8 cellular contexts compared by ENCODE assay signal in the genomic region with DNA sequence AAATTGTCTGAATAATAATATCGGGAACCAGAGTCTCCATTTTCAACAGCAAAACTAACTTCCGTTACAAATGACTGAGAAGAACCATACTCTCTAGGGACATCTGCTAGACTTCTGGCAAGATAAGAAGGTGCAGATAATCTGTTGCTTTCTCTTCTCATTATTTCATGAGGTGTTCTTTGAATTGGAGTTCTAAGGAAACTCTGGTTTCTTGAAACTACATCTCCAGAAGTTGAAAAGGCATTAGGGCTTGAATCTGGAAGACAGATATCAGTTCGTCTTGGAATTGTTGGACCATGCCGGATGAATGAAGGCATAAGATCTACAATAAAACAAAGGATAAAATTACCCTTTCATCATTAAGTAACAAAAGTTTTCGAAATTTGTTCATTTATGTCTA. TPM values are rescaled to one million over a fixed set of nuclear protein-coding genes. Genes with fewer than 3 reads are reported as not detected.
DNase-seq lines count a peak whose midpoint lies in the region; ATAC-seq, FAIRE-seq and TF ChIP-seq lines count a peak whose summit lies in the region.
"Not testable (repeated sequence)": the region's sequence is repeated elsewhere in the genome, so short reads cannot be mapped to it uniquely, and the experiment has no call there.

No MANE protein-coding gene starts in this region.

- H2AK5ac ChIP-seq in mesenchymal stem cell (ENCODE audit: low read length, severe bottlenecking): not testable (repeated sequence)

- peak overlapping the region; percentile 71 for H3K27ac Mint-ChIP-seq in activated B cell treated with CpG ODN at 0.5 μM for 24 hours
- not testable (repeated sequence) for H3K27ac Mint-ChIP-seq in stimulated activated naive B cell treated with anti-CD40 and anti-IgM and Interleukin-4, amounts not matched to agents 10 μg/mL and 1 μg/mL and 100 μg/mL, for 72 hours

- peak overlapping the region; percentile 77 for H3K4me2 ChIP-seq in Loucy (ENCODE audit: low read depth, low read length, poor library complexity, severe bottlenecking)
- not testable (repeated sequence) for H3K4me2 ChIP-seq in mesenchymal stem cell (ENCODE audit: low read length, poor library complexity, severe bottlenecking)

- H2BK12ac ChIP-seq in mesenchymal stem cell (ENCODE audit: low read length in 2 of 2): not testable (repeated sequence)

- not testable (repeated sequence) for H3K18ac ChIP-seq in mesenchymal stem cell (ENCODE audit: low read depth in 1 of 2, low read length in 2 of 2)

- H2BK120ac ChIP-seq in mesenchymal stem cell (ENCODE audit: low read depth, low read length): not testable (repeated sequence)

- FAIRE-seq in GM12892 (lab: Jason Lieb, UNC): peak; percentile 88

- H3K36me3 Mint-ChIP-seq in activated B cell treated with CpG ODN at 0.5 μM for 24 hours (ENCODE audit: low read depth): peaks cover 43% of the 10 kb centered on the region
- peaks cover 25 to 32% of the 10 kb centered on the region in 2 donors for H3K36me3 Mint-ChIP-seq in stimulated activated naive B cell treated with anti-CD40 and anti-IgM and Interleukin-4, amounts not matched to agents 10 μg/mL and 1 μg/mL and 100 μg/mL, for 72 hours

- H3K79me2 ChIP-seq in ACC112 (ENCODE audit: control insufficient read depth, insufficient read depth, low read length, unreplicated experiment) (peaks cover 25% of the 10 kb centered on the region), Loucy (ENCODE audit: insufficient read depth, low read length) (peaks cover 25% of the 10 kb centered on the region)

- not testable (repeated sequence) for TF ChIP-seq CTCF in Loucy (conservative IDR thresholded peaks at IDR 0.05; ENCODE audit: low read length); activated B cell treated with CpG ODN at 0.5 μM for 24 hours (IDR thresholded peaks at IDR 0.05)

- not testable (repeated sequence) for H2BK5ac ChIP-seq in mesenchymal stem cell (ENCODE audit: low read depth, low read length, poor library complexity, severe bottlenecking)

- not testable (repeated sequence) for H2BK15ac ChIP-seq in mesenchymal stem cell (ENCODE audit: low read depth, poor library complexity, severe bottlenecking)

- H4K20me1 ChIP-seq in Loucy (ENCODE audit: insufficient read depth, low read length, poor library complexity, severe bottlenecking): not testable (repeated sequence)

- not testable (repeated sequence) for TF ChIP-seq POLR2A in GM12892 (IDR thresholded peaks at IDR 0.05; ENCODE audit: low read depth, low read length); erythroblast (IDR thresholded peaks at IDR 0.05; ENCODE audit: low read length)

- POLR2A ChIA-PET in activated B cell treated with CpG ODN at 0.5 μM for 24 hours (lab: Charles Lee): not testable (repeated sequence)

- H2AFZ ChIP-seq in ACC112 (ENCODE audit: low read length, unreplicated experiment); Loucy (ENCODE audit: low read length); mesenchymal stem cell (ENCODE audit: low read depth, low read length): not testable (repeated sequence)

- CTCF ChIA-PET in activated B cell treated with CpG ODN at 0.5 μM for 24 hours (lab: Charles Lee): interaction anchor here (1.7 kb wide), 1 partner anchor 50 kb away, joined by 9 read pairs; no protein-coding TSS in a partner anchor

- H3K36me3 ChIP-seq in ACC112 (ENCODE audit: insufficient read depth, low read length) (peaks cover 12% of the 10 kb centered on the region), mesenchymal stem cell (ENCODE audit: control insufficient read depth in 1 of 2, insufficient read depth in 2 of 2, low read depth in 1 of 2, low read length in 2 of 2) (peaks cover 0 to 34% of the 10 kb centered on the region in 2 experiments)
- not testable (repeated sequence) for H3K36me3 ChIP-seq in Loucy (ENCODE audit: insufficient read depth, low read length)

- H3K9me3 Mint-ChIP-seq in activated B cell treated with CpG ODN at 0.5 μM for 24 hours; stimulated activated naive B cell treated with anti-CD40 and anti-IgM and Interleukin-4, amounts not matched to agents 10 μg/mL and 1 μg/mL and 100 μg/mL, for 72 hours: not testable (repeated sequence)

- not testable (repeated sequence) for H3K9me3 ChIP-seq in Loucy (ENCODE audit: insufficient read depth, low read depth, low read length); mesenchymal stem cell (ENCODE audit: control insufficient read depth, low read length)

- H3K9ac ChIP-seq in Loucy (ENCODE audit: low read depth, low read length, poor library complexity, severe bottlenecking): peak overlapping the region; percentile 69
- H3K9ac ChIP-seq in mesenchymal stem cell (ENCODE audit: low read length): peak overlapping the region; percentile 96

- H3K27me3 Mint-ChIP-seq in activated B cell treated with CpG ODN at 0.5 μM for 24 hours; stimulated activated naive B cell treated with anti-CD40 and anti-IgM and Interleukin-4, amounts not matched to agents 10 μg/mL and 1 μg/mL and 100 μg/mL, for 72 hours: not testable (repeated sequence)

- peaks cover 10% of the 10 kb centered on the region for H3K4me1 ChIP-seq in ACC112 (ENCODE audit: control insufficient read depth, insufficient read depth, low read length, unreplicated experiment)
- peaks cover 32% of the 10 kb centered on the region for H3K4me1 ChIP-seq in Loucy (ENCODE audit: insufficient read depth, low read length, poor library complexity, severe bottlenecking)
- not testable (repeated sequence) for H3K4me1 ChIP-seq in mesenchymal stem cell (ENCODE audit: control insufficient read depth, insufficient read depth, low read depth, low read length)

- not testable (repeated sequence) for H3K27ac ChIP-seq in ACC112 (ENCODE audit: low read depth, low read length); mesenchymal stem cell (ENCODE audit: low read length, poor library complexity, severe bottlenecking)

- not testable (repeated sequence) for H3K14ac ChIP-seq in mesenchymal stem cell (ENCODE audit: low read length in 2 of 2)

- H3K4me1 Mint-ChIP-seq in activated B cell treated with CpG ODN at 0.5 μM for 24 hours: peaks cover 46% of the 10 kb centered on the region
- peaks cover 20 to 35% of the 10 kb centered on the region in 2 donors for H3K4me1 Mint-ChIP-seq in stimulated activated naive B cell treated with anti-CD40 and anti-IgM and Interleukin-4, amounts not matched to agents 10 μg/mL and 1 μg/mL and 100 μg/mL, for 72 hours

- intact Hi-C loops in activated B cell treated with CpG ODN at 0.5 μM for 24 hours (cut with micrococcal nuclease): loop anchor here (5.0 to 10.0 kb wide), 4 partner anchors 157 to 1180 kb away; no protein-coding TSS in a partner anchor

- not testable (repeated sequence) for H3K27me3 ChIP-seq in ACC112 (ENCODE audit: insufficient read depth, low read length); Loucy (ENCODE audit: insufficient read depth, low read length, poor library complexity, severe bottlenecking); mesenchymal stem cell (ENCODE audit: control insufficient read depth in 1 of 2, insufficient read depth in 1 of 2, low read length in 2 of 2)

- WGBS in mesenchymal stem cell: 100% methylated on average over 2 of the region's 5 CpGs

- H3K4ac ChIP-seq in mesenchymal stem cell (ENCODE audit: low read depth in 1 of 2, low read length in 2 of 2): not testable (repeated sequence)

- H3K79me1 ChIP-seq in mesenchymal stem cell (replicated peaks; ENCODE audit: low read length, poor library complexity, severe bottlenecking): not testable (repeated sequence)

- not testable (repeated sequence) for H3F3A ChIP-seq in Loucy (ENCODE audit: low read depth)

- H3K23ac ChIP-seq in mesenchymal stem cell (ENCODE audit: low read length in 2 of 2): not testable (repeated sequence)

- not testable (repeated sequence) for DNase-seq in GM12892 (ENCODE audit: insufficient read length); activated B cell treated with CpG ODN at 0.5 μM for 24 hours; mesenchymal stem cell; stimulated activated naive B cell treated with anti-CD40 and anti-IgM and Interleukin-4, amounts not matched to agents 10 μg/mL and 1 μg/mL and 100 μg/mL, for 72 hours
- peak; percentile 27 to 43 for DNase-seq in erythroblast (lab: John Stamatoyannopoulos, UW)

- H3K4me3 Mint-ChIP-seq in activated B cell treated with CpG ODN at 0.5 μM for 24 hours: peak overlapping the region; percentile 70
- H3K4me3 Mint-ChIP-seq in stimulated activated naive B cell treated with anti-CD40 and anti-IgM and Interleukin-4, amounts not matched to agents 10 μg/mL and 1 μg/mL and 100 μg/mL, for 72 hours: peak overlapping the region; percentile 46 to 47

- not testable (repeated sequence) for H3K9me2 ChIP-seq in Loucy (replicated peaks; ENCODE audit: low read depth, low read length)

- not testable (repeated sequence) for H4K91ac ChIP-seq in mesenchymal stem cell (ENCODE audit: low read length)

- ATAC-seq in HG02678 (IDR thresholded peaks at IDR 0.05; ENCODE audit: unreplicated experiment): peak; percentile 30
- peak; percentile 31 for ATAC-seq in activated B cell treated with CpG ODN at 0.5 μM for 24 hours (ENCODE audit: low read depth)
- peak; percentile 12 to 28 for ATAC-seq in stimulated activated naive B cell treated with anti-CD40 and anti-IgM and Interleukin-4, amounts not matched to agents 10 μg/mL and 1 μg/mL and 100 μg/mL, for 72 hours (replicated peaks)

- H3K4me3 ChIP-seq in ACC112 (ENCODE audit: low read depth, low read length): peak overlapping the region; percentile 85; the same call in 1 of the 2 replicates
- H3K4me3 ChIP-seq in Loucy (ENCODE audit: low read length, poor library complexity, severe bottlenecking): peak overlapping the region; percentile 77
- peak overlapping the region in 1 of 2 experiments; percentile 85 for H3K4me3 ChIP-seq in mesenchymal stem cell (ENCODE audit: insufficient read depth in 1 of 2, low read depth in 1 of 2, low read length in 2 of 2)

- H4K8ac ChIP-seq in mesenchymal stem cell (ENCODE audit: low read length): not testable (repeated sequence)

RNA-seq across cellular contexts. Expression of a gene that starts 2.8 kb away (rescaled TPM):
- 28.3 TPM for polyA plus RNA-seq in GM12892 (2012; ENCODE audit: missing spikeins)
- total RNA-seq in activated B cell treated with CpG ODN at 0.5 μM for 24 hours: 31.0 and 33.3 TPM in 2 replicates
- 22.8 TPM for polyA plus RNA-seq in mesenchymal stem cell (2013, experiment 1 of 2)
- polyA plus RNA-seq in mesenchymal stem cell (2013, experiment 2 of 2): 23.0 TPM
